Comparison of ENCODE assay signal across 17 cellular contexts in genomic region chr12:60072911-60073310, GRCh38.
DNase-seq lines count a peak whose midpoint lies in the region; ATAC-seq, FAIRE-seq and TF ChIP-seq lines count a peak whose summit lies in the region.
"Had no signal": no experiment of that assay in that cellular context is flagged by ENCODE, and none has a peak within 500 bp of the region (broad histone marks: within the 10 kb centered on the region; RNA-seq: fewer than 3 reads in every experiment).

No MANE protein-coding gene starts in this region.

- no peak for FAIRE-seq in RCC 7860 (lab: Jason Lieb, UNC)
- FAIRE-seq: H54 had no signal

- POLR2A ChIA-PET in BJ (lab: Charles Lee): no interaction called here

- H2BK5ac ChIP-seq in mesendoderm (ENCODE audit: low read length): no peak overlapping the region

- no peaks in the 10 kb centered on the region for H3K79me2 ChIP-seq in mesendoderm (ENCODE audit: control insufficient read depth, insufficient read depth, low read length)

- no peak overlapping the region for H2BK120ac ChIP-seq in mesendoderm (ENCODE audit: low read depth, low read length)

- H4K5ac ChIP-seq in mesendoderm (ENCODE audit: low read length): no peak overlapping the region

- H3K56ac ChIP-seq in mesendoderm (ENCODE audit: low read length): no peak overlapping the region

- CTCF ChIA-PET in BJ (lab: Yijun Ruan, JAX): no interaction called here

- no peak overlapping the region for H3K9ac ChIP-seq in mesendoderm (ENCODE audit: low read length)

- intact Hi-C loops in gastrocnemius medialis (cut with DNase I; ENCODE audit: low total_unique reads): no loop called here

- in situ Hi-C loops in gastrocnemius medialis (cut with MboI; ENCODE audit: low sequenced_read_pairs in 4 of 4): no loop called here

- H4K8ac ChIP-seq in mesendoderm (ENCODE audit: low read depth, low read length): no peak overlapping the region

- ATAC-seq in gastrocnemius medialis (no peak), HG03460 (IDR thresholded peaks at IDR 0.05; ENCODE audit: unreplicated experiment) (no peak), GM18858 (IDR thresholded peaks at IDR 0.05; ENCODE audit: unreplicated experiment) (no peak)
- ATAC-seq: activated T-cell treated with anti-CD3 and anti-CD28 coated beads, Interleukin-2, amount 50 U/mL, for 4 hours had no signal

- no peak overlapping the region for H3K4me2 ChIP-seq in mesendoderm (ENCODE audit: low read length)

- DNase-seq in BJ (ENCODE audit: low read depth) (peak; percentile 28), M059J (ENCODE audit: low read depth) (peak; percentile 64), epithelial cell of esophagus (ENCODE audit: low read depth) (peak; percentile 5), mesendoderm (peak; percentile 22), gastrocnemius medialis (no peak), RCC 7860 (ENCODE audit: low spot score) (no peak)
- DNase-seq: activated CD4-positive, alpha-beta T cell treated with anti-CD3 and anti-CD28 coated beads, Interleukin-2, amount 50 U/mL, for 48 hours; activated T-cell treated with anti-CD3 and anti-CD28 coated beads, Interleukin-2, amount 50 U/mL, for 4 hours; GF-D8; immature natural killer cell; NCI-H187 treated with DMSO at 0.1 percent for 48 hours; stomach had no signal

- H3K36me3 ChIP-seq in BJ (ENCODE audit: control insufficient read depth, insufficient read depth, low read length) (no peaks in the 10 kb centered on the region), mesendoderm (ENCODE audit: control insufficient read depth, insufficient read depth, low read length) (no peaks in the 10 kb centered on the region), gastrocnemius medialis (no peaks in the 10 kb centered on the region)
- H3K36me3 ChIP-seq: breast epithelium, stomach, vagina had no signal

- H2AK5ac ChIP-seq in mesendoderm (ENCODE audit: low read length): no peak overlapping the region

- no peaks in the 10 kb centered on the region for H3K79me1 ChIP-seq in mesendoderm (ENCODE audit: low read length)

- H3K27ac ChIP-seq in mesendoderm (ENCODE audit: low read depth, low read length) (no peak overlapping the region), gastrocnemius medialis (no peak overlapping the region)
- H3K27ac ChIP-seq: breast epithelium, stomach, vagina had no signal

- H3K4me3 ChIP-seq in BJ (ENCODE audit: low read depth, low read length): no peak overlapping the region
- H3K4me3 ChIP-seq in epithelial cell of esophagus (ENCODE audit: low read length): no peak overlapping the region
- no peak overlapping the region for H3K4me3 ChIP-seq in mesendoderm (ENCODE audit: low read length)
- no peak overlapping the region for H3K4me3 ChIP-seq in gastrocnemius medialis
- H3K4me3 ChIP-seq: breast epithelium, stomach, vagina had no signal

- TF ChIP-seq CTCF in BJ (IDR thresholded peaks at IDR 0.05; ENCODE audit: insufficient read depth, low read depth, low read length) (no peak), epithelial cell of esophagus (IDR thresholded peaks at IDR 0.05; ENCODE audit: insufficient read depth, low read depth, low read length, missing control alignments) (no peak), gastrocnemius medialis (IDR thresholded peaks at IDR 0.05 in 4 of 5, conservative IDR thresholded peaks at IDR 0.05 in 1 of 5) (no peak)

- H3K4me1 ChIP-seq in mesendoderm (ENCODE audit: control insufficient read depth, low read depth, low read length) (no peaks in the 10 kb centered on the region), gastrocnemius medialis (no peaks in the 10 kb centered on the region)
- H3K4me1 ChIP-seq: breast epithelium, stomach, vagina had no signal

- no peak overlapping the region for H2BK15ac ChIP-seq in mesendoderm (replicated peaks; ENCODE audit: low read depth)

- no peaks in the 10 kb centered on the region for H3K9me3 ChIP-seq in gastrocnemius medialis
- H3K9me3 ChIP-seq: breast epithelium, vagina had no signal

- no peak overlapping the region for H3K23ac ChIP-seq in mesendoderm (ENCODE audit: low read length)

- no peak overlapping the region for H3K18ac ChIP-seq in mesendoderm (ENCODE audit: low read length)

- no peak for TF ChIP-seq POLR2A in gastrocnemius medialis (IDR thresholded peaks at IDR 0.05)

- H3K27me3 ChIP-seq in BJ (ENCODE audit: control insufficient read depth, insufficient read depth, low read length): no peaks in the 10 kb centered on the region
- no peaks in the 10 kb centered on the region for H3K27me3 ChIP-seq in mesendoderm (ENCODE audit: insufficient read depth, low read length, poor library complexity)
- no peaks in the 10 kb centered on the region for H3K27me3 ChIP-seq in gastrocnemius medialis
- H3K27me3 ChIP-seq: breast epithelium, stomach, vagina had no signal

- no peak overlapping the region for H3K4ac ChIP-seq in mesendoderm (ENCODE audit: low read depth, low read length)

Comparison
In these comparisons a context has a peak if more than half of its experiments do, and no peak if none do; other contexts are left out.
1. DNase-seq: peak in BJ (single experiment), M059J (single experiment), epithelial cell of esophagus (single experiment) and mesendoderm (single experiment); none in gastrocnemius medialis (0 of 2) and RCC 7860 (single experiment).